ENCODE assay signal across 2 cellular contexts in genomic region chr1:165842363-165843129, GRCh38.
A peak's percentile ranks its signal among the peaks of the same experiment; 100 is the strongest.
TF ChIP-seq lines count a peak whose summit lies in the region.

No MANE protein-coding gene starts in this region.

TF ChIP-seq in GM23338, 12 proteins besides CTCF, POLR2A, EP300 and RAD21:
- TF ChIP-seq REST (IDR thresholded peaks at IDR 0.05; ENCODE audit: unreplicated experiment) (no peak), ETS1 (IDR thresholded peaks at IDR 0.05) (no peak), ZNF331 (CRISPR knock-in tag; IDR thresholded peaks at IDR 0.05; ENCODE audit: low read depth) (no peak), STAT1 (IDR thresholded peaks at IDR 0.05; ENCODE audit: unreplicated experiment) (no peak), NANOG (IDR thresholded peaks at IDR 0.05; ENCODE audit: borderline replicate concordance) (no peak), ZNF114 (CRISPR knock-in tag; IDR thresholded peaks at IDR 0.05) (no peak), CREB1 (CRISPR knock-in tag; IDR thresholded peaks at IDR 0.05; ENCODE audit: low read depth) (no peak), ZNF462 (CRISPR knock-in tag; IDR thresholded peaks at IDR 0.05) (no peak), JUNB (IDR thresholded peaks at IDR 0.05; ENCODE audit: unreplicated experiment) (no peak), POLR2AphosphoS5 (IDR thresholded peaks at IDR 0.05; ENCODE audit: low read depth) (no peak), EZH2 (IDR thresholded peaks at IDR 0.05; ENCODE audit: low read depth, unreplicated experiment) (no peak), EZH2phosphoT487 (IDR thresholded peaks at IDR 0.05; ENCODE audit: unreplicated experiment) (no peak)

TF ChIP-seq in K562, 482 proteins besides CTCF, POLR2A, EP300 and RAD21 (continues in another document):
- TF ChIP-seq E2F1 (CRISPR knock-in tag; IDR thresholded peaks at IDR 0.05) (0 out of 2 replicates have a peak, but pooled peaks have one; percentile 18), MTF1 (CRISPR knock-in tag; IDR thresholded peaks at IDR 0.05; ENCODE audit: borderline replicate concordance) (no peak), KLF10 (CRISPR knock-in tag; IDR thresholded peaks at IDR 0.05) (no peak), MECOM (CRISPR knock-in tag; IDR thresholded peaks at IDR 0.05) (peak; percentile 91), HDAC6 (IDR thresholded peaks at IDR 0.05; ENCODE audit: low read depth, low read length) (no peak), TGIF2 (CRISPR knock-in tag; IDR thresholded peaks at IDR 0.05) (no peak), MAZ (CRISPR knock-in tag; conservative IDR thresholded peaks at IDR 0.05 in 1 of 2, IDR thresholded peaks at IDR 0.05 in 1 of 2) (peak; percentile 48 to 76; a peak in 2 of 4 replicates), FOXK2 (conservative IDR thresholded peaks at IDR 0.05 in 1 of 2, IDR thresholded peaks at IDR 0.05 in 1 of 2; ENCODE audit: low read depth in 2 of 2) (peak; percentile 72 to 76), ELK3 (CRISPR knock-in tag; IDR thresholded peaks at IDR 0.05) (no peak), MIER1 (IDR thresholded peaks at IDR 0.05; ENCODE audit: low read depth) (0 out of 2 replicates have a peak, but pooled peaks have one; percentile 27), HMGXB4 (CRISPR knock-in tag; IDR thresholded peaks at IDR 0.05) (no peak), ZFP36 (IDR thresholded peaks at IDR 0.05; ENCODE audit: low read depth, low read length, partially characterized antibody) (peak; percentile 35), SAP30 (IDR thresholded peaks at IDR 0.05; ENCODE audit: borderline replicate concordance, insufficient read depth, low read depth, low read length, poor library complexity, severe bottlenecking) (peak; percentile 53), PBX2 (CRISPR knock-in tag; IDR thresholded peaks at IDR 0.05; ENCODE audit: low read depth) (0 out of 2 replicates have a peak, but pooled peaks have one; percentile 40), PBX2 (tag; conservative IDR thresholded peaks at IDR 0.05; ENCODE audit: low read depth) (peak; percentile 93), CTBP1 (IDR thresholded peaks at IDR 0.05; ENCODE audit: borderline replicate concordance) (peak; percentile 100), LEF1 (IDR thresholded peaks at IDR 0.05) (peak; percentile 88), RNF2 (IDR thresholded peaks at IDR 0.05) (0 out of 2 replicates have a peak, but pooled peaks have one; percentile 45), MITF (IDR thresholded peaks at IDR 0.05) (0 out of 2 replicates have a peak, but pooled peaks have one; percentile 35), RCOR1 (IDR thresholded peaks at IDR 0.05; ENCODE audit: borderline replicate concordance in 1 of 2, low read depth in 2 of 2, low read length in 2 of 2) (peak; percentile 34 to 96; a peak in 3 of 4 replicates), HIVEP1 (CRISPR knock-in tag; IDR thresholded peaks at IDR 0.05) (no peak), SMAD4 (CRISPR knock-in tag; conservative IDR thresholded peaks at IDR 0.05) (peak; percentile 62), KDM4B (IDR thresholded peaks at IDR 0.05; ENCODE audit: borderline replicate concordance in 2 of 2, low read depth in 1 of 2) (no peak), HES1 (IDR thresholded peaks at IDR 0.05; ENCODE audit: low read depth) (peak; percentile 44; the same call in 1 of the 2 replicates), TEAD4 (IDR thresholded peaks at IDR 0.05; ENCODE audit: low read length) (peak; percentile 68), TEAD4 (CRISPR knock-in tag; IDR thresholded peaks at IDR 0.05; ENCODE audit: borderline replicate concordance) (no peak), FOXK1 (CRISPR knock-in tag; IDR thresholded peaks at IDR 0.05; ENCODE audit: borderline replicate concordance) (no peak), ATF1 (CRISPR knock-in tag; IDR thresholded peaks at IDR 0.05) (no peak), ATF1 (tag; IDR thresholded peaks at IDR 0.05) (peak; percentile 51), L3MBTL2 (IDR thresholded peaks at IDR 0.05) (peak; percentile 70), MLLT1 (IDR thresholded peaks at IDR 0.05) (peak in 1 of 2 experiments; percentile 74; a peak in 2 of 4 replicates), ARNT (IDR thresholded peaks at IDR 0.05) (peak in 1 of 2 experiments; percentile 57; a peak in 1 of 4 replicates), JUN (IDR thresholded peaks at IDR 0.05; ENCODE audit: borderline replicate concordance, low read depth, low read length) (peak; percentile 65), JUN (CRISPR knock-in tag; IDR thresholded peaks at IDR 0.05; ENCODE audit: borderline replicate concordance) (no peak), ERF (CRISPR knock-in tag; IDR thresholded peaks at IDR 0.05) (no peak), KLF16 (IDR thresholded peaks at IDR 0.05) (peak; percentile 21; the same call in 1 of the 2 replicates), ETV5 (CRISPR knock-in tag; IDR thresholded peaks at IDR 0.05; ENCODE audit: low read depth) (peak; percentile 85), MAFK (IDR thresholded peaks at IDR 0.05; ENCODE audit: low read length) (peak; percentile 51; the same call in 1 of the 2 replicates), NEUROD1 (IDR thresholded peaks at IDR 0.05; ENCODE audit: borderline replicate concordance, low read depth, low read length, partially characterized antibody) (peak; percentile 28), TAL1 (IDR thresholded peaks at IDR 0.05) (peak; percentile 66; the same call in 1 of the 2 replicates), FOXO4 (CRISPR knock-in tag; IDR thresholded peaks at IDR 0.05) (no peak), COPS2 (conservative IDR thresholded peaks at IDR 0.05) (no peak), MTA3 (IDR thresholded peaks at IDR 0.05; ENCODE audit: borderline replicate concordance) (0 out of 2 replicates have a peak, but pooled peaks have one; percentile 43), MAFF (IDR thresholded peaks at IDR 0.05; ENCODE audit: low read length) (0 out of 2 replicates have a peak, but pooled peaks have one; percentile 34), ARID4B (CRISPR knock-in tag; IDR thresholded peaks at IDR 0.05) (peak; percentile 46; the same call in 1 of the 2 replicates), HDAC2 (IDR thresholded peaks at IDR 0.05) (peak; percentile 92)
